Comparison of ENCODE assay signal across 8 cellular contexts in genomic region chr12:62581288-62582064, GRCh38.
DNase-seq lines count a peak whose midpoint lies in the region; ATAC-seq and TF ChIP-seq lines count a peak whose summit lies in the region.

No MANE protein-coding gene starts in this region.

- H3K27ac ChIP-seq in WERI-Rb-1: no peak overlapping the region

- H3K9me3 ChIP-seq in WERI-Rb-1 (ENCODE audit: severe bottlenecking): no peaks in the 10 kb centered on the region

- no peaks in the 10 kb centered on the region for H3K27me3 ChIP-seq in WERI-Rb-1 (ENCODE audit: insufficient read depth, low read depth, severe bottlenecking)

- no peaks in the 10 kb centered on the region for H3K36me3 ChIP-seq in WERI-Rb-1

- no peak overlapping the region for H3K4me3 ChIP-seq in WERI-Rb-1 (ENCODE audit: low read depth, low read length)

- DNase-seq in DMS114 treated with DMSO at 0.1 percent for 48 hours (lab: John Stamatoyannopoulos, UW; ENCODE audit: unreplicated experiment) (peak; percentile 57), NCI-H2029 (lab: John Stamatoyannopoulos, UW) (peak; percentile 25), WERI-Rb-1 (no peak), glomerular visceral epithelial cell (ENCODE audit: extremely low spot score) (peak; percentile 49), renal cortical epithelial cell (ENCODE audit: low read depth) (peak; percentile 80), activated T-cell treated with anti-CD3 and anti-CD28 coated beads for 4 hours (no peak)
- no peak for DNase-seq in stimulated activated CD4-positive, alpha-beta T cell treated with anti-CD3 and anti-CD28 coated beads, Interleukin-4, amount 100 ng/mL, for 1 hour

- TF ChIP-seq CTCF in WERI-Rb-1 (IDR thresholded peaks at IDR 0.05; ENCODE audit: low read depth, low read length): peak; percentile 58

- ATAC-seq in GM21723 (IDR thresholded peaks at IDR 0.05; ENCODE audit: unreplicated experiment): peak; percentile 71

Comparison
In these comparisons a context has a peak if more than half of its experiments do, and no peak if none do; other contexts are left out.
1. DNase-seq: peak in DMS114 treated with DMSO at 0.1 percent for 48 hours (single experiment), NCI-H2029 (single experiment), glomerular visceral epithelial cell (single experiment) and renal cortical epithelial cell (single experiment); none in WERI-Rb-1 (single experiment), stimulated activated CD4-positive, alpha-beta T cell treated with anti-CD3 and anti-CD28 coated beads, Interleukin-4, amount 100 ng/mL, for 1 hour (single experiment) and activated T-cell treated with anti-CD3 and anti-CD28 coated beads for 4 hours (single experiment).